ENCODE assay signal across 9 cellular contexts in genomic region chr12:108832208-108832607, GRCh38. TPM values are rescaled to one million over a fixed set of nuclear protein-coding genes. Genes with fewer than 3 reads are reported as not detected.
DNase-seq lines count a peak whose midpoint lies in the region; ATAC-seq, FAIRE-seq and TF ChIP-seq lines count a peak whose summit lies in the region.
"Had no signal": no experiment of that assay in that cellular context is flagged by ENCODE, and none has a peak within 500 bp of the region (broad histone marks: within the 10 kb centered on the region; RNA-seq: fewer than 3 reads in every experiment).

No MANE protein-coding gene starts in this region.

- peaks cover 20 to 61% of the 10 kb centered on the region in 2 experiments for H3K36me3 ChIP-seq in keratinocyte (ENCODE audit: control insufficient read depth in 2 of 2, extremely low read depth in 1 of 2, insufficient read depth in 2 of 2, low read length in 2 of 2)

- peaks cover 8% of the 10 kb centered on the region for H3K27me3 Mint-ChIP-seq in HFFc6 (ENCODE audit: insufficient read depth)
- no peaks in the 10 kb centered on the region for H3K27me3 Mint-ChIP-seq in activated T-helper 2 cell treated with anti-CD3 and anti-CD28 coated beads, Interferon-gamma antibody, Interleukin-2, Interleukin-4, amounts not matched to agents 10 μg/mL and 5 μg/mL and 100 μg/mL, durations not matched to agents 14 hours and 24 hours and 36 hours (ENCODE audit: low read depth)

- H4K20me1 ChIP-seq in keratinocyte (ENCODE audit: control insufficient read depth, extremely low read depth, insufficient read depth, low read length): no peaks in the 10 kb centered on the region

- peaks cover 72% of the 10 kb centered on the region for H3K79me2 ChIP-seq in keratinocyte (ENCODE audit: control insufficient read depth, insufficient read depth, low read length)

- FAIRE-seq in keratinocyte (lab: Jason Lieb, UNC): no peak

- no peaks in the 10 kb centered on the region for H3K9me1 ChIP-seq in keratinocyte (ENCODE audit: control insufficient read depth, extremely low read depth, insufficient read depth, low read length)

- no peak for DNase-seq in HFFc6
- no peak for DNase-seq in activated T-helper 2 cell treated with anti-CD3 and anti-CD28 coated beads, Interferon-gamma antibody, Interleukin-2, Interleukin-4, amounts not matched to agents 10 μg/mL and 5 μg/mL and 100 μg/mL, durations not matched to agents 14 hours and 24 hours and 36 hours (ENCODE audit: low spot score)
- no peak for DNase-seq in keratinocyte (ENCODE audit: low read depth, low spot score)
- DNase-seq in stimulated activated effector memory CD8-positive, alpha-beta T cell treated with anti-CD3 and anti-CD28 coated beads, Interleukin-12 subunit alpha, Interleukin-12 subunit beta, amount 100 ng/mL, for 72 hours (ENCODE audit: low spot score in 2 of 2): no peak
- no peak for DNase-seq in DMS79 treated with DMSO at 0.1 percent for 48 hours (lab: John Stamatoyannopoulos, UW)
- DNase-seq: DMS53, occipital lobe had no signal

- no peak overlapping the region for H2AFZ ChIP-seq in keratinocyte (ENCODE audit: control insufficient read depth, low read length)

- peak overlapping the region; percentile 90 for H3K4me2 ChIP-seq in keratinocyte (ENCODE audit: control insufficient read depth, extremely low read depth, insufficient read depth, low read depth, low read length)

- H3K36me3 Mint-ChIP-seq in HFFc6 (ENCODE audit: low read depth): peaks cover 75% of the 10 kb centered on the region
- peaks cover 75% of the 10 kb centered on the region for H3K36me3 Mint-ChIP-seq in activated T-helper 2 cell treated with anti-CD3 and anti-CD28 coated beads, Interferon-gamma antibody, Interleukin-2, Interleukin-4, amounts not matched to agents 10 μg/mL and 5 μg/mL and 100 μg/mL, durations not matched to agents 14 hours and 24 hours and 36 hours (ENCODE audit: low read depth)
- peaks cover 96% of the 10 kb centered on the region for H3K36me3 Mint-ChIP-seq in stimulated activated effector memory CD8-positive, alpha-beta T cell treated with anti-CD3 and anti-CD28 coated beads, Interleukin-12 subunit alpha, Interleukin-12 subunit beta, amount 100 ng/mL, for 72 hours

- no peaks in the 10 kb centered on the region for H3K9me3 ChIP-seq in keratinocyte (ENCODE audit: control insufficient read depth, low read depth, low read length)

- H3K27ac Mint-ChIP-seq in HFFc6: peak overlapping the region; percentile 99
- H3K27ac Mint-ChIP-seq in activated T-helper 2 cell treated with anti-CD3 and anti-CD28 coated beads, Interferon-gamma antibody, Interleukin-2, Interleukin-4, amounts not matched to agents 10 μg/mL and 5 μg/mL and 100 μg/mL, durations not matched to agents 14 hours and 24 hours and 36 hours: peak overlapping the region; percentile 21
- peak overlapping the region; percentile 79 for H3K27ac Mint-ChIP-seq in stimulated activated effector memory CD8-positive, alpha-beta T cell treated with anti-CD3 and anti-CD28 coated beads, Interleukin-12 subunit alpha, Interleukin-12 subunit beta, amount 100 ng/mL, for 72 hours

- no peaks in the 10 kb centered on the region for H3K27me3 ChIP-seq in keratinocyte (ENCODE audit: control insufficient read depth, extremely low read depth, insufficient read depth, low read length)

- TF ChIP-seq CTCF in HFFc6 (IDR thresholded peaks at IDR 0.05) (no peak), keratinocyte (optimal IDR thresholded peaks at IDR 0.05 in 1 of 3, IDR thresholded peaks at IDR 0.05 in 1 of 3, conservative IDR thresholded peaks at IDR 0.05 in 1 of 3; ENCODE audit: extremely low read depth in 1 of 3, insufficient read depth in 2 of 3, low read length in 3 of 3) (no peak)

- no peak overlapping the region for H3K9ac ChIP-seq in keratinocyte (ENCODE audit: control insufficient read depth, extremely low read depth, insufficient read depth, low read length)

- intact Hi-C loops in activated T-helper 2 cell treated with anti-CD3 and anti-CD28 coated beads, Interferon-gamma antibody, Interleukin-2, Interleukin-4, amounts not matched to agents 10 μg/mL and 5 μg/mL and 100 μg/mL, durations not matched to agents 14 hours and 24 hours and 36 hours (cut with micrococcal nuclease): no loop called here

- H3K9me3 Mint-ChIP-seq in HFFc6: no peaks in the 10 kb centered on the region
- no peaks in the 10 kb centered on the region for H3K9me3 Mint-ChIP-seq in activated T-helper 2 cell treated with anti-CD3 and anti-CD28 coated beads, Interferon-gamma antibody, Interleukin-2, Interleukin-4, amounts not matched to agents 10 μg/mL and 5 μg/mL and 100 μg/mL, durations not matched to agents 14 hours and 24 hours and 36 hours
- no peaks in the 10 kb centered on the region for H3K9me3 Mint-ChIP-seq in stimulated activated effector memory CD8-positive, alpha-beta T cell treated with anti-CD3 and anti-CD28 coated beads, Interleukin-12 subunit alpha, Interleukin-12 subunit beta, amount 100 ng/mL, for 72 hours

- dilution Hi-C loops in keratinocyte (cut with MboI; ENCODE audit: extremely low pct_ligation_motif_present, low sequenced_read_pairs): no loop called here

- H3K4me3 Mint-ChIP-seq in HFFc6: peak overlapping the region; percentile 87
- no peak overlapping the region for H3K4me3 Mint-ChIP-seq in activated T-helper 2 cell treated with anti-CD3 and anti-CD28 coated beads, Interferon-gamma antibody, Interleukin-2, Interleukin-4, amounts not matched to agents 10 μg/mL and 5 μg/mL and 100 μg/mL, durations not matched to agents 14 hours and 24 hours and 36 hours (ENCODE audit: low read depth)
- peak overlapping the region; percentile 59 for H3K4me3 Mint-ChIP-seq in stimulated activated effector memory CD8-positive, alpha-beta T cell treated with anti-CD3 and anti-CD28 coated beads, Interleukin-12 subunit alpha, Interleukin-12 subunit beta, amount 100 ng/mL, for 72 hours

- peaks cover 49% of the 10 kb centered on the region for H3K4me1 ChIP-seq in keratinocyte (ENCODE audit: control insufficient read depth, extremely low read depth, insufficient read depth, low read length)

- peak overlapping the region; percentile 90 for H3K27ac ChIP-seq in keratinocyte (ENCODE audit: control insufficient read depth, insufficient read depth, low read length)

- H3K4me3 ChIP-seq in keratinocyte (ENCODE audit: control insufficient read depth in 2 of 3, extremely low read depth in 1 of 3, insufficient read depth in 2 of 3, low read depth in 1 of 3, low read length in 3 of 3): no peak overlapping the region

- H3K4me1 Mint-ChIP-seq in HFFc6 (ENCODE audit: low read depth): peaks cover 95% of the 10 kb centered on the region
- peaks cover 64% of the 10 kb centered on the region for H3K4me1 Mint-ChIP-seq in activated T-helper 2 cell treated with anti-CD3 and anti-CD28 coated beads, Interferon-gamma antibody, Interleukin-2, Interleukin-4, amounts not matched to agents 10 μg/mL and 5 μg/mL and 100 μg/mL, durations not matched to agents 14 hours and 24 hours and 36 hours (ENCODE audit: low read depth)
- peaks cover 72% of the 10 kb centered on the region for H3K4me1 Mint-ChIP-seq in stimulated activated effector memory CD8-positive, alpha-beta T cell treated with anti-CD3 and anti-CD28 coated beads, Interleukin-12 subunit alpha, Interleukin-12 subunit beta, amount 100 ng/mL, for 72 hours

- ATAC-seq in stimulated activated effector memory CD8-positive, alpha-beta T cell treated with anti-CD3 and anti-CD28 coated beads, Interleukin-12 subunit alpha, Interleukin-12 subunit beta, amount 100 ng/mL, for 72 hours: no peak
- ATAC-seq in HG03565 (IDR thresholded peaks at IDR 0.05; ENCODE audit: unreplicated experiment) (no peak), GM19035 (IDR thresholded peaks at IDR 0.05; ENCODE audit: unreplicated experiment) (no peak)

RNA-seq across cellular contexts. Expression of gene SSH1, which starts 25.2 kb away (rescaled TPM):
- 10 to 100 TPM; 75.8 to 96.2 (median 79.1) TPM for total RNA-seq in HFFc6 (2021; fragmentation: NEBNext Ultra II Directional; extraction: Animal tissue kit (Norgen Biotek cat#: 25700))
- 39.8 and 48.1 TPM in 2 replicates for total RNA-seq in activated T-helper 2 cell treated with anti-CD3 and anti-CD28 coated beads, Interferon-gamma antibody, Interleukin-2, Interleukin-4, amounts not matched to agents 10 μg/mL and 5 μg/mL and 100 μg/mL, durations not matched to agents 14 hours and 24 hours and 36 hours
- polyA plus RNA-seq in keratinocyte: 16.4 to 23.6 TPM (median 21.2 TPM) in 3 replicates
- polyA plus RNA-seq in keratinocyte (2011; ENCODE audit: low read depth): 12.4 TPM
- 17.3 and 21.4 TPM in 2 replicates for polyA plus RNA-seq in keratinocyte (2011; cell fraction: cytosol; rRNA removed)
- 37.1 and 57.1 TPM in 2 replicates for polyA plus RNA-seq in keratinocyte (2011; cell fraction: nucleus; rRNA removed)
- polyA plus RNA-seq in keratinocyte (2012; ENCODE audit: low replicate concordance): 11.1 and 24.4 TPM in 2 replicates
- polyA minus RNA-seq in keratinocyte: 30.7 to 64.1 TPM (median 44.2 TPM) in 3 replicates
- polyA minus RNA-seq in keratinocyte (2011; cell fraction: cytosol; rRNA and poly(A)+ RNA removed): 20.3 TPM
- 36.5 and 76.2 TPM in 2 replicates for polyA minus RNA-seq in keratinocyte (2011; cell fraction: nucleus; rRNA and poly(A)+ RNA removed)

RNA-seq across cellular contexts. Expression of gene DAO, which starts 47.7 kb away (rescaled TPM):
- total RNA-seq in HFFc6 (2021; fragmentation: NEBNext Ultra II Directional; extraction: Animal tissue kit (Norgen Biotek cat#: 25700)): not detected
- not detected in 2 replicates for total RNA-seq in activated T-helper 2 cell treated with anti-CD3 and anti-CD28 coated beads, Interferon-gamma antibody, Interleukin-2, Interleukin-4, amounts not matched to agents 10 μg/mL and 5 μg/mL and 100 μg/mL, durations not matched to agents 14 hours and 24 hours and 36 hours
- polyA plus RNA-seq in keratinocyte: not detected in 3 replicates
- not detected for polyA plus RNA-seq in keratinocyte (2011; ENCODE audit: low read depth)
- not detected in 2 replicates for polyA plus RNA-seq in keratinocyte (2011; cell fraction: cytosol; rRNA removed)
- not detected in 2 replicates for polyA plus RNA-seq in keratinocyte (2011; cell fraction: nucleus; rRNA removed)
- polyA plus RNA-seq in keratinocyte (2012; ENCODE audit: low replicate concordance): not detected in 2 replicates
- polyA minus RNA-seq in keratinocyte: not detected in 3 replicates
- not detected for polyA minus RNA-seq in keratinocyte (2011; cell fraction: cytosol; rRNA and poly(A)+ RNA removed)
- not detected in 2 replicates for polyA minus RNA-seq in keratinocyte (2011; cell fraction: nucleus; rRNA and poly(A)+ RNA removed)
- total RNA-seq: occipital lobe had no signal

Comparison
In these comparisons a context has a peak if more than half of its experiments do, and no peak if none do; other contexts are left out.
1. H3K27ac Mint-ChIP-seq: peak in every context shown above with its lines; median percentile 99 in HFFc6; 79 in stimulated activated effector memory CD8-positive, alpha-beta T cell treated with anti-CD3 and anti-CD28 coated beads, Interleukin-12 subunit alpha, Interleukin-12 subunit beta, amount 100 ng/mL, for 72 hours; 21 in activated T-helper 2 cell treated with anti-CD3 and anti-CD28 coated beads, Interferon-gamma antibody, Interleukin-2, Interleukin-4, amounts not matched to agents 10 μg/mL and 5 μg/mL and 100 μg/mL, durations not matched to agents 14 hours and 24 hours and 36 hours.